ENCODE assay signal across 1 cellular context in the genomic region with DNA sequence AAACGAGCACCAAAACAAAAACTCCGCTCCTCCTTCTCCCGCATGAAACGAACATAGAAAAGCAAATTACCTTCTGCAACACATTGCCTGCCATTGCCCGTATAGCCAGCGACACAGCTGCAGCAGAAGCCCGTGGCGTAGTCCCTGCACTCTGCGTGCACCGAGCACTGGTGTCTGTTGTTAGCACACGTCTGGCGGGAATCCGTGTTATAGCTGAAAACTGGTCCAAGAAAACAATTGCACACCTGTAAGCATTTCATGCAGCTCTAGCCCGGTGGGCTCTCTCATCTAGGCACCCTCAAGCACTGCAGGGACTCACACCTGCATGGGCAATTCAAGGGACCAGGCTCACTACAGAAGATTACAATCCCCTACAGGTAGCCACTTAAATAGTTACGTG.
TF ChIP-seq lines count a peak whose summit lies in the region.

No MANE protein-coding gene starts in this region.

TF ChIP-seq in K562, 482 proteins besides CTCF, POLR2A, EP300 and RAD21:
- TF ChIP-seq SETDB1 (IDR thresholded peaks at IDR 0.05; ENCODE audit: low read length), result no peak
- no peak for TF ChIP-seq MEF2A (IDR thresholded peaks at IDR 0.05; ENCODE audit: control insufficient read depth, low read depth, low read length)
- TF ChIP-seq ZNF184 (CRISPR knock-in tag; IDR thresholded peaks at IDR 0.05), result no peak
- no peak for TF ChIP-seq SOX6 (IDR thresholded peaks at IDR 0.05)
- TF ChIP-seq TRIM28 (IDR thresholded peaks at IDR 0.05), result no peak
- no peak for TF ChIP-seq NR2C1 (IDR thresholded peaks at IDR 0.05)
- no peak for TF ChIP-seq NR2C1 (tag; IDR thresholded peaks at IDR 0.05)
- TF ChIP-seq XRCC3 (IDR thresholded peaks at IDR 0.05), result no peak
- no peak for TF ChIP-seq ILK (tag; IDR thresholded peaks at IDR 0.05; ENCODE audit: borderline replicate concordance, low read depth)
- TF ChIP-seq POLR2H (tag; IDR thresholded peaks at IDR 0.05; ENCODE audit: low read depth), result no peak
- no peak for TF ChIP-seq NFE2 (IDR thresholded peaks at IDR 0.05; ENCODE audit: low read depth)
- TF ChIP-seq ZNF586 (CRISPR knock-in tag; conservative IDR thresholded peaks at IDR 0.05), result no peak
- TF ChIP-seq ZNF764 (CRISPR knock-in tag; IDR thresholded peaks at IDR 0.05; ENCODE audit: low read depth), result no peak
- TF ChIP-seq RBM17 (IDR thresholded peaks at IDR 0.05; ENCODE audit: borderline replicate concordance, low read depth, low read length), result no peak
- no peak for TF ChIP-seq ZFP1 (CRISPR knock-in tag; IDR thresholded peaks at IDR 0.05)
- TF ChIP-seq, protein P1, sequence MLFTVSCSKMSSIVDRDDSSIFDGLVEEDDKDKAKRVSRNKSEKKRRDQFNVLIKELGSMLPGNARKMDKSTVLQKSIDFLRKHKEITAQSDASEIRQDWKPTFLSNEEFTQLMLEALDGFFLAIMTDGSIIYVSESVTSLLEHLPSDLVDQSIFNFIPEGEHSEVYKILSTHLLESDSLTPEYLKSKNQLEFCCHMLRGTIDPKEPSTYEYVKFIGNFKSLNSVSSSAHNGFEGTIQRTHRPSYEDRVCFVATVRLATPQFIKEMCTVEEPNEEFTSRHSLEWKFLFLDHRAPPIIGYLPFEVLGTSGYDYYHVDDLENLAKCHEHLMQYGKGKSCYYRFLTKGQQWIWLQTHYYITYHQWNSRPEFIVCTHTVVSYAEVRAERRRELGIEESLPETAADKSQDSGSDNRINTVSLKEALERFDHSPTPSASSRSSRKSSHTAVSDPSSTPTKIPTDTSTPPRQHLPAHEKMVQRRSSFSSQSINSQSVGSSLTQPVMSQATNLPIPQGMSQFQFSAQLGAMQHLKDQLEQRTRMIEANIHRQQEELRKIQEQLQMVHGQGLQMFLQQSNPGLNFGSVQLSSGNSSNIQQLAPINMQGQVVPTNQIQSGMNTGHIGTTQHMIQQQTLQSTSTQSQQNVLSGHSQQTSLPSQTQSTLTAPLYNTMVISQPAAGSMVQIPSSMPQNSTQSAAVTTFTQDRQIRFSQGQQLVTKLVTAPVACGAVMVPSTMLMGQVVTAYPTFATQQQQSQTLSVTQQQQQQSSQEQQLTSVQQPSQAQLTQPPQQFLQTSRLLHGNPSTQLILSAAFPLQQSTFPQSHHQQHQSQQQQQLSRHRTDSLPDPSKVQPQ (CRISPR knock-in tag; IDR thresholded peaks at IDR 0.05; ENCODE audit: borderline replicate concordance), result no peak
- TF ChIP-seq ZNF121 (CRISPR knock-in tag; conservative IDR thresholded peaks at IDR 0.05), result no peak
- TF ChIP-seq, protein P2, sequence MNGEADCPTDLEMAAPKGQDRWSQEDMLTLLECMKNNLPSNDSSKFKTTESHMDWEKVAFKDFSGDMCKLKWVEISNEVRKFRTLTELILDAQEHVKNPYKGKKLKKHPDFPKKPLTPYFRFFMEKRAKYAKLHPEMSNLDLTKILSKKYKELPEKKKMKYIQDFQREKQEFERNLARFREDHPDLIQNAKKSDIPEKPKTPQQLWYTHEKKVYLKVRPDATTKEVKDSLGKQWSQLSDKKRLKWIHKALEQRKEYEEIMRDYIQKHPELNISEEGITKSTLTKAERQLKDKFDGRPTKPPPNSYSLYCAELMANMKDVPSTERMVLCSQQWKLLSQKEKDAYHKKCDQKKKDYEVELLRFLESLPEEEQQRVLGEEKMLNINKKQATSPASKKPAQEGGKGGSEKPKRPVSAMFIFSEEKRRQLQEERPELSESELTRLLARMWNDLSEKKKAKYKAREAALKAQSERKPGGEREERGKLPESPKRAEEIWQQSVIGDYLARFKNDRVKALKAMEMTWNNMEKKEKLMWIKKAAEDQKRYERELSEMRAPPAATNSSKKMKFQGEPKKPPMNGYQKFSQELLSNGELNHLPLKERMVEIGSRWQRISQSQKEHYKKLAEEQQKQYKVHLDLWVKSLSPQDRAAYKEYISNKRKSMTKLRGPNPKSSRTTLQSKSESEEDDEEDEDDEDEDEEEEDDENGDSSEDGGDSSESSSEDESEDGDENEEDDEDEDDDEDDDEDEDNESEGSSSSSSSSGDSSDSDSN (IDR thresholded peaks at IDR 0.05; ENCODE audit: borderline replicate concordance in 1 of 2, low read depth in 2 of 2, low read length in 2 of 2), result no peak
- no peak for TF ChIP-seq EP400 (IDR thresholded peaks at IDR 0.05)
- no peak for TF ChIP-seq ESRRB (CRISPR knock-in tag; IDR thresholded peaks at IDR 0.05; ENCODE audit: borderline replicate concordance)
- TF ChIP-seq PTBP1 (IDR thresholded peaks at IDR 0.05; ENCODE audit: low read depth, low read length), result no peak
